ENCODE assay signal across 23 cellular contexts in genomic region chrX:43277879-43278278, GRCh38.
"Had no signal": no experiment of that assay in that cellular context is flagged by ENCODE, and none has a peak within 500 bp of the region (broad histone marks: within the 10 kb centered on the region; RNA-seq: fewer than 3 reads in every experiment).

No MANE protein-coding gene starts in this region.

- H3K27ac Mint-ChIP-seq: stimulated activated effector memory CD8-positive, alpha-beta T cell treated with anti-CD3 and anti-CD28 coated beads, Interleukin-12 subunit alpha, Interleukin-12 subunit beta, amount 100 ng/mL, for 72 hours; stimulated activated memory B cell treated with anti-CD40 and anti-IgM and Interleukin-4, amounts not matched to agents 10 μg/mL and 1 μg/mL and 100 μg/mL, for 72 hours; stimulated activated naive CD8-positive, alpha-beta T cell treated with anti-CD3 and anti-CD28 coated beads, Interleukin-15, amount 100 ng/mL, for 72 hours; stimulated activated naive CD8-positive, alpha-beta T cell treated with anti-CD3 and anti-CD28 coated beads, Interleukin-15, Interleukin-2, amounts not matched to agents 100 ng/mL and 50 ng/mL, for 24 hours; type B pancreatic cell had no signal

- ATAC-seq: stimulated activated effector memory CD8-positive, alpha-beta T cell treated with anti-CD3 and anti-CD28 coated beads, Interleukin-12 subunit alpha, Interleukin-12 subunit beta, amount 100 ng/mL, for 72 hours; stimulated activated memory B cell treated with anti-CD40 and anti-IgM and Interleukin-4, amounts not matched to agents 10 μg/mL and 1 μg/mL and 100 μg/mL, for 72 hours; stimulated activated naive B cell treated with anti-CD40 and anti-IgM and Interleukin-4, amounts not matched to agents 10 μg/mL and 1 μg/mL and 100 μg/mL, for 72 hours; stimulated activated naive CD8-positive, alpha-beta T cell treated with anti-CD3 and anti-CD28 coated beads, Interleukin-15, amount 100 ng/mL, for 72 hours; stimulated activated naive CD8-positive, alpha-beta T cell treated with anti-CD3 and anti-CD28 coated beads, Interleukin-15, Interleukin-2, amounts not matched to agents 100 U/mL and 50 U/mL, for 24 hours; upper lobe of right lung had no signal

- H3K4me1 Mint-ChIP-seq: stimulated activated effector memory CD8-positive, alpha-beta T cell treated with anti-CD3 and anti-CD28 coated beads, Interleukin-12 subunit alpha, Interleukin-12 subunit beta, amount 100 ng/mL, for 72 hours; stimulated activated memory B cell treated with anti-CD40 and anti-IgM and Interleukin-4, amounts not matched to agents 10 μg/mL and 1 μg/mL and 100 μg/mL, for 72 hours; stimulated activated naive B cell treated with anti-CD40 and anti-IgM and Interleukin-4, amounts not matched to agents 10 μg/mL and 1 μg/mL and 100 μg/mL, for 72 hours; stimulated activated naive CD8-positive, alpha-beta T cell treated with anti-CD3 and anti-CD28 coated beads, Interleukin-15, amount 100 ng/mL, for 72 hours had no signal

- H3K9me3 Mint-ChIP-seq: stimulated activated memory B cell treated with anti-CD40 and anti-IgM and Interleukin-4, amounts not matched to agents 10 μg/mL and 1 μg/mL and 100 μg/mL, for 72 hours; type B pancreatic cell had no signal

- DNase-seq: stimulated activated CD4-positive, alpha-beta T cell treated with anti-CD3 and anti-CD28 coated beads, Interleukin-2, amount 100 ng/mL, for 48 hours; stimulated activated CD4-positive, alpha-beta T cell treated with anti-CD3 and anti-CD28 coated beads, Interleukin-4, amount 100 ng/mL, for 1 hour; stimulated activated CD4-positive, alpha-beta T cell treated with anti-CD3 and anti-CD28 coated beads, Interleukin-4, amount 100 ng/mL, for 24 hours; stimulated activated CD4-positive, alpha-beta T cell treated with anti-CD3 and anti-CD28 coated beads, Interleukin-4, amount 100 ng/mL, for 4 hours; stimulated activated CD8-positive, alpha-beta memory T cell treated with anti-CD3 and anti-CD28 coated beads, Interleukin-4, amount 100 ng/mL, for 48 hours; stimulated activated naive B cell treated with anti-CD40 and anti-IgM and Interleukin-4, amounts not matched to agents 10 μg/mL and 1 μg/mL and 100 μg/mL, for 72 hours; stimulated activated naive CD4-positive, alpha-beta T cell; stimulated activated naive CD4-positive, alpha-beta T cell treated with Interleukin-2 at 50 U/mL for 16 hours; stimulated activated naive CD8-positive, alpha-beta T cell treated with anti-CD3 and anti-CD28 coated beads, Interleukin-15, amount 100 ng/mL, for 72 hours; stimulated activated naive CD8-positive, alpha-beta T cell treated with anti-CD3 and anti-CD28 coated beads, Interleukin-15, Interleukin-2, amounts not matched to agents 100 U/mL and 50 U/mL, for 24 hours; stomach; substantia nigra; testis; thyroid gland; tibial artery; transverse colon; trophoblast cell; upper lobe of right lung; uterus had no signal

- H3K36me3 Mint-ChIP-seq: stimulated activated effector memory CD8-positive, alpha-beta T cell treated with anti-CD3 and anti-CD28 coated beads, Interleukin-12 subunit alpha, Interleukin-12 subunit beta, amount 100 ng/mL, for 72 hours; stimulated activated memory B cell treated with anti-CD40 and anti-IgM and Interleukin-4, amounts not matched to agents 10 μg/mL and 1 μg/mL and 100 μg/mL, for 72 hours; type B pancreatic cell had no signal

- H3K4me3 Mint-ChIP-seq: stimulated activated effector memory CD8-positive, alpha-beta T cell treated with anti-CD3 and anti-CD28 coated beads, Interleukin-12 subunit alpha, Interleukin-12 subunit beta, amount 100 ng/mL, for 72 hours; stimulated activated memory B cell treated with anti-CD40 and anti-IgM and Interleukin-4, amounts not matched to agents 10 μg/mL and 1 μg/mL and 100 μg/mL, for 72 hours; stimulated activated naive B cell treated with anti-CD40 and anti-IgM and Interleukin-4, amounts not matched to agents 10 μg/mL and 1 μg/mL and 100 μg/mL, for 72 hours; stimulated activated naive CD8-positive, alpha-beta T cell treated with anti-CD3 and anti-CD28 coated beads, Interleukin-15, amount 100 ng/mL, for 72 hours; stimulated activated naive CD8-positive, alpha-beta T cell treated with anti-CD3 and anti-CD28 coated beads, Interleukin-15, Interleukin-2, amounts not matched to agents 100 ng/mL and 50 ng/mL, for 24 hours; type B pancreatic cell had no signal

- H3K27me3 Mint-ChIP-seq: stimulated activated memory B cell treated with anti-CD40 and anti-IgM and Interleukin-4, amounts not matched to agents 10 μg/mL and 1 μg/mL and 100 μg/mL, for 72 hours; stimulated activated naive B cell treated with anti-CD40 and anti-IgM and Interleukin-4, amounts not matched to agents 10 μg/mL and 1 μg/mL and 100 μg/mL, for 72 hours; stimulated activated naive CD8-positive, alpha-beta T cell treated with anti-CD3 and anti-CD28 coated beads, Interleukin-15, amount 100 ng/mL, for 72 hours; stimulated activated naive CD8-positive, alpha-beta T cell treated with anti-CD3 and anti-CD28 coated beads, Interleukin-15, Interleukin-2, amounts not matched to agents 100 ng/mL and 50 ng/mL, for 24 hours; type B pancreatic cell had no signal
